1 cellular context compared by ENCODE assay signal in the genomic region with DNA sequence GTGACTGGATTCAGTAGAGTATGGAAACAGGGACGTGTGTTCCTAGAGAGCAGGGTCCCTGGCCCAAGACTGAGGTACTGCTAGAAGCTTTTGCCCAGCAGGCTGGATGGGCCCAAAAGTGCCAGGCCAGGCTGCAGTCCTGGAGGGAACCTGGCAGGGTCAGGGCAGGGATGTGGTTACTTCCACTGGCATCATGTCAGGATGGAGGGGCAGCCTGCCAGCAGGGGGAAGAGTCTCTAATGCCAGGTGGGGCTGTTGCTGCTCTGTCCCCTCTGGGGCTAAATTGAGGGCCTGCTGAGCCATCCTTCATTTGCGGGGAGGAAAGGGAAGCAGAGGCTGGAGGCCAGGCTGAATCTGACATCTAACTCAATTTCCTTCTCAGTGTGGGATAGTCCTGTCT.
TF ChIP-seq lines count a peak whose summit lies in the region.

No MANE protein-coding gene starts in this region.

TF ChIP-seq in SK-N-SH, 30 proteins besides CTCF, POLR2A, EP300 and RAD21 (continued from another document):
- TF ChIP-seq USF1 (IDR thresholded peaks at IDR 0.05; ENCODE audit: borderline replicate concordance, low read depth): no peak
- no peak for TF ChIP-seq RXRA (IDR thresholded peaks at IDR 0.05; ENCODE audit: borderline replicate concordance, low read depth)
- TF ChIP-seq REST (IDR thresholded peaks at IDR 0.05; ENCODE audit: low read depth, low read length): no peak
- TF ChIP-seq RFX5 (IDR thresholded peaks at IDR 0.05; ENCODE audit: low read length): no peak
- TF ChIP-seq EZH2phosphoT487 (IDR thresholded peaks at IDR 0.05; ENCODE audit: borderline replicate concordance, low read depth): no peak
- no peak for TF ChIP-seq NRF1 (IDR thresholded peaks at IDR 0.05; ENCODE audit: low read depth, low read length)
- no peak for TF ChIP-seq GABPA (IDR thresholded peaks at IDR 0.05; ENCODE audit: low read depth)
- TF ChIP-seq NFIC (IDR thresholded peaks at IDR 0.05; ENCODE audit: borderline replicate concordance): no peak
- no peak for TF ChIP-seq FOSL2 (IDR thresholded peaks at IDR 0.05; ENCODE audit: borderline replicate concordance, low read depth)
- TF ChIP-seq GATA2 (CRISPR knock-in tag; IDR thresholded peaks at IDR 0.05): no peak
- TF ChIP-seq ELF1 (IDR thresholded peaks at IDR 0.05): no peak
- TF ChIP-seq YY1 (IDR thresholded peaks at IDR 0.05; ENCODE audit: low read depth): no peak
- no peak for TF ChIP-seq SIN3A (IDR thresholded peaks at IDR 0.05; ENCODE audit: borderline replicate concordance, low read depth, low read length)
- TF ChIP-seq POLR2AphosphoS5 (IDR thresholded peaks at IDR 0.05; ENCODE audit: low read depth, low read length): no peak
TF ChIP-seq in SK-N-SH: peak in this region for 0.
